ENCODE assay signal across 37 cellular contexts in genomic region chr21:23686737-23687136, GRCh38.
"Had no signal": no experiment of that assay in that cellular context is flagged by ENCODE, and none has a peak within 500 bp of the region (broad histone marks: within the 10 kb centered on the region; RNA-seq: fewer than 3 reads in every experiment).

No MANE protein-coding gene starts in this region.

- H3K9me3 ChIP-seq: adrenal gland, ascending aorta, body of pancreas, breast epithelium had no signal

- H3K27me3 Mint-ChIP-seq: activated naive CD4-positive, alpha-beta T cell treated with anti-CD3 and anti-CD28 coated beads, Interleukin-2, amount 10 ng/mL, durations not matched to agents 7 days and 5 days; activated naive CD4-positive, alpha-beta T cell treated with anti-CD3 and anti-CD28 coated beads, Interleukin-2, amount 50 U/mL, for 24 hours; activated naive CD8-positive, alpha-beta T cell treated with anti-CD3 and anti-CD28 coated beads, Interleukin-2, amount 50 U/mL, for 24 hours; activated T-cell treated with anti-CD3 and anti-CD28 coated beads, Interleukin-2, amount 50 U/mL, for 24 hours; activated T-helper 17 cell treated with anti-CD3 and anti-CD28 coated beads, Interleukin-2, amount 50 U/mL, for 72 hours; central memory CD8-positive, alpha-beta T cell had no signal

- H3K4me1 Mint-ChIP-seq: activated naive CD4-positive, alpha-beta T cell treated with anti-CD3 and anti-CD28 coated beads, Interleukin-2, amount 10 ng/mL, durations not matched to agents 7 days and 5 days; activated naive CD4-positive, alpha-beta T cell treated with anti-CD3 and anti-CD28 coated beads, Interleukin-2, amount 50 U/mL, for 24 hours; activated naive CD8-positive, alpha-beta T cell treated with anti-CD3 and anti-CD28 coated beads for 36 hours; activated naive CD8-positive, alpha-beta T cell treated with anti-CD3 and anti-CD28 coated beads, Interleukin-2, amount 10 ng/mL, durations not matched to agents 7 days and 5 days; activated naive CD8-positive, alpha-beta T cell treated with anti-CD3 and anti-CD28 coated beads, Interleukin-2, amount 50 U/mL, for 24 hours; activated T-helper 17 cell treated with anti-CD3 and anti-CD28 coated beads, Interleukin-2, amount 50 U/mL, for 72 hours; central memory CD8-positive, alpha-beta T cell had no signal

- H3K36me3 ChIP-seq: adrenal gland, ascending aorta, brain microvascular endothelial cell, breast epithelium had no signal

- H3K36me3 Mint-ChIP-seq: activated naive CD4-positive, alpha-beta T cell treated with anti-CD3 and anti-CD28 coated beads, Interleukin-2, amount 10 ng/mL, durations not matched to agents 7 days and 5 days; activated naive CD4-positive, alpha-beta T cell treated with anti-CD3 and anti-CD28 coated beads, Interleukin-2, amount 50 U/mL, for 24 hours; activated naive CD4-positive, alpha-beta T cell treated with anti-CD3 and anti-CD28 coated beads, Interleukin-2, amount 50 U/mL, for 72 hours; activated naive CD8-positive, alpha-beta T cell; activated naive CD8-positive, alpha-beta T cell treated with anti-CD3 and anti-CD28 coated beads for 36 hours; activated naive CD8-positive, alpha-beta T cell treated with anti-CD3 and anti-CD28 coated beads, Interleukin-2, amount 10 ng/mL, durations not matched to agents 7 days and 5 days; brain had no signal

- H3K9me3 Mint-ChIP-seq: activated naive CD4-positive, alpha-beta T cell treated with anti-CD3 and anti-CD28 coated beads for 36 hours; activated naive CD4-positive, alpha-beta T cell treated with anti-CD3 and anti-CD28 coated beads, Interleukin-2, amount 10 ng/mL, durations not matched to agents 7 days and 5 days; activated naive CD4-positive, alpha-beta T cell treated with anti-CD3 and anti-CD28 coated beads, Interleukin-2, amount 50 U/mL, for 24 hours; activated naive CD8-positive, alpha-beta T cell treated with anti-CD3 and anti-CD28 coated beads for 36 hours; activated naive CD8-positive, alpha-beta T cell treated with anti-CD3 and anti-CD28 coated beads, Interleukin-2, amount 10 ng/mL, durations not matched to agents 7 days and 5 days; activated naive CD8-positive, alpha-beta T cell treated with anti-CD3 and anti-CD28 coated beads, Interleukin-2, amount 50 U/mL, for 24 hours; activated T-cell treated with anti-CD3 and anti-CD28 coated beads, Interleukin-2, amount 50 U/mL, for 4 hours; activated T-cell treated with anti-CD3 and anti-CD28 coated beads, Interleukin-2, amount 50 U/mL, for 72 hours; activated T-helper 1 cell treated with anti-CD3 and anti-CD28 coated beads, Interleukin-12 subunit alpha, Interleukin-12 subunit beta, Interleukin-2, Interleukin-4 antibody, amounts not matched to agents 30 ng/mL and 10 ng/mL and 1 ng/mL, durations not matched to agents 14 hours and 24 hours and 36 hours; activated T-helper 17 cell treated with anti-CD3 and anti-CD28 coated beads, Interleukin-2, amount 50 U/mL, for 72 hours; activated T-helper 2 cell treated with anti-CD3 and anti-CD28 coated beads, Interferon-gamma antibody, Interleukin-2, Interleukin-4, amounts not matched to agents 10 μg/mL and 5 μg/mL and 100 μg/mL, durations not matched to agents 14 hours and 24 hours and 36 hours had no signal

- H3K4me3 Mint-ChIP-seq: activated naive CD4-positive, alpha-beta T cell treated with anti-CD3 and anti-CD28 coated beads for 36 hours; activated naive CD4-positive, alpha-beta T cell treated with anti-CD3 and anti-CD28 coated beads, Interleukin-2, amount 10 ng/mL, durations not matched to agents 7 days and 5 days; activated naive CD4-positive, alpha-beta T cell treated with anti-CD3 and anti-CD28 coated beads, Interleukin-2, amount 50 U/mL, for 24 hours; activated naive CD8-positive, alpha-beta T cell; activated naive CD8-positive, alpha-beta T cell treated with anti-CD3 and anti-CD28 coated beads for 36 hours; activated naive CD8-positive, alpha-beta T cell treated with anti-CD3 and anti-CD28 coated beads, Interleukin-2, amount 10 ng/mL, durations not matched to agents 7 days and 5 days; activated naive CD8-positive, alpha-beta T cell treated with anti-CD3 and anti-CD28 coated beads, Interleukin-2, amount 50 U/mL, for 24 hours; activated T-cell treated with anti-CD3 and anti-CD28 coated beads, Interleukin-2, amount 50 U/mL, for 24 hours; activated T-cell treated with anti-CD3 and anti-CD28 coated beads, Interleukin-2, amount 50 U/mL, for 4 hours; activated T-cell treated with anti-CD3 and anti-CD28 coated beads, Interleukin-2, amount 50 U/mL, for 72 hours; activated T-helper 1 cell treated with anti-CD3 and anti-CD28 coated beads, Interleukin-12 subunit alpha, Interleukin-12 subunit beta, Interleukin-2, Interleukin-4 antibody, amounts not matched to agents 30 ng/mL and 10 ng/mL and 1 ng/mL, durations not matched to agents 14 hours and 24 hours and 36 hours; activated T-helper 17 cell treated with anti-CD3 and anti-CD28 coated beads, Interleukin-2, amount 50 U/mL, for 72 hours; brain; central memory CD8-positive, alpha-beta T cell had no signal

- H3K27ac ChIP-seq: adrenal gland, ascending aorta, body of pancreas, brain microvascular endothelial cell, breast epithelium had no signal

- H3K27ac Mint-ChIP-seq: activated naive CD4-positive, alpha-beta T cell treated with anti-CD3 and anti-CD28 coated beads for 36 hours; activated naive CD4-positive, alpha-beta T cell treated with anti-CD3 and anti-CD28 coated beads, Interleukin-2, amount 10 ng/mL, durations not matched to agents 7 days and 5 days; activated naive CD4-positive, alpha-beta T cell treated with anti-CD3 and anti-CD28 coated beads, Interleukin-2, amount 50 U/mL, for 24 hours; activated naive CD4-positive, alpha-beta T cell treated with anti-CD3 and anti-CD28 coated beads, Interleukin-2, amount 50 U/mL, for 72 hours; activated naive CD8-positive, alpha-beta T cell; activated naive CD8-positive, alpha-beta T cell treated with anti-CD3 and anti-CD28 coated beads for 36 hours; activated naive CD8-positive, alpha-beta T cell treated with anti-CD3 and anti-CD28 coated beads, Interleukin-2, amount 10 ng/mL, durations not matched to agents 7 days and 5 days; activated naive CD8-positive, alpha-beta T cell treated with anti-CD3 and anti-CD28 coated beads, Interleukin-2, amount 50 U/mL, for 24 hours; activated T-cell treated with anti-CD3 and anti-CD28 coated beads, Interleukin-2, amount 50 U/mL, for 24 hours; activated T-cell treated with anti-CD3 and anti-CD28 coated beads, Interleukin-2, amount 50 U/mL, for 72 hours; activated T-helper 1 cell treated with anti-CD3 and anti-CD28 coated beads, Interleukin-12 subunit alpha, Interleukin-12 subunit beta, Interleukin-2, Interleukin-4 antibody, amounts not matched to agents 30 ng/mL and 10 ng/mL and 1 ng/mL, durations not matched to agents 14 hours and 24 hours and 36 hours; activated T-helper 17 cell treated with anti-CD3 and anti-CD28 coated beads, Interleukin-2, amount 50 U/mL, for 72 hours; activated T-helper 2 cell treated with anti-CD3 and anti-CD28 coated beads, Interferon-gamma antibody, Interleukin-2, Interleukin-4, amounts not matched to agents 10 μg/mL and 5 μg/mL and 100 μg/mL, durations not matched to agents 14 hours and 24 hours and 36 hours; brain had no signal

- ATAC-seq: activated naive CD4-positive, alpha-beta T cell treated with anti-CD3 and anti-CD28 coated beads, Interleukin-2, amount 50 U/mL, for 72 hours; activated naive CD8-positive, alpha-beta T cell treated with anti-CD3 and anti-CD28 coated beads, Interleukin-2, amount 50 U/mL, for 24 hours; activated T-cell treated with anti-CD3 and anti-CD28 coated beads, Interleukin-2, amount 50 U/mL, for 4 hours; activated T-cell treated with anti-CD3 and anti-CD28 coated beads, Interleukin-2, amount 50 U/mL, for 72 hours; activated T-helper 17 cell treated with anti-CD3 and anti-CD28 coated beads, Interleukin-2, amount 50 U/mL, for 72 hours; body of pancreas had no signal

- H3K27me3 ChIP-seq: adrenal gland, ascending aorta, body of pancreas, brain microvascular endothelial cell, breast epithelium had no signal

- H3K4me3 ChIP-seq: adrenal gland, ascending aorta, body of pancreas, breast epithelium had no signal

- DNase-seq: activated effector memory CD4-positive, alpha-beta T cell treated with anti-CD3 and anti-CD28 coated beads, Interleukin-2, amount 50 U/mL, for 16 hours; activated effector memory CD4-positive, alpha-beta T cell treated with Interleukin-2 at 50 U/mL for 16 hours; activated gamma-delta T cell; activated gamma-delta T cell treated with Interleukin-2 at 50 U/mL for 16 hours; activated naive CD4-positive, alpha-beta T cell; activated naive CD4-positive, alpha-beta T cell treated with anti-CD3 and anti-CD28 coated beads for 36 hours; activated naive CD4-positive, alpha-beta T cell treated with anti-CD3 and anti-CD28 coated beads, Interleukin-2, amount 10 ng/mL, durations not matched to agents 7 days and 5 days; activated naive CD4-positive, alpha-beta T cell treated with anti-CD3 and anti-CD28 coated beads, Interleukin-2, amount 50 U/mL, for 16 hours; activated naive CD4-positive, alpha-beta T cell treated with Interleukin-2 at 50 U/mL for 16 hours; activated naive CD8-positive, alpha-beta T cell treated with anti-CD3 and anti-CD28 coated beads for 36 hours; activated naive CD8-positive, alpha-beta T cell treated with anti-CD3 and anti-CD28 coated beads, Interleukin-2, amount 10 ng/mL, durations not matched to agents 7 days and 5 days; activated naive CD8-positive, alpha-beta T cell treated with anti-CD3 and anti-CD28 coated beads, Interleukin-2, amount 50 U/mL, for 24 hours; activated T-cell treated with anti-CD3 and anti-CD28 coated beads, Interleukin-2, amount 50 U/mL, for 1 hour; activated T-cell treated with anti-CD3 and anti-CD28 coated beads, Interleukin-2, amount 50 U/mL, for 24 hours; activated T-cell treated with anti-CD3 and anti-CD28 coated beads, Interleukin-2, amount 50 U/mL, for 4 hours; activated T-cell treated with anti-CD3 and anti-CD28 coated beads, Interleukin-2, amount 50 U/mL, for 48 hours; activated T-cell treated with anti-CD3 and anti-CD28 coated beads, Interleukin-2, amount 50 U/mL, for 72 hours; adrenal gland; amniotic stem cell; amygdala; anterior cingulate cortex; aorta; body of pancreas; brain microvascular endothelial cell; caudate nucleus; central memory CD4-positive, alpha-beta T cell; cerebellar nuclear complex had no signal

- H3K4me1 ChIP-seq: adrenal gland, ascending aorta, body of pancreas, breast epithelium had no signal
